ENCODE assay signal across 8 cellular contexts in genomic region chr14:91417134-91417982, GRCh38. TPM values are rescaled to one million over a fixed set of nuclear protein-coding genes. Genes with fewer than 3 reads are reported as not detected.
DNase-seq lines count a peak whose midpoint lies in the region; ATAC-seq, FAIRE-seq and TF ChIP-seq lines count a peak whose summit lies in the region.

A gene with protein sequence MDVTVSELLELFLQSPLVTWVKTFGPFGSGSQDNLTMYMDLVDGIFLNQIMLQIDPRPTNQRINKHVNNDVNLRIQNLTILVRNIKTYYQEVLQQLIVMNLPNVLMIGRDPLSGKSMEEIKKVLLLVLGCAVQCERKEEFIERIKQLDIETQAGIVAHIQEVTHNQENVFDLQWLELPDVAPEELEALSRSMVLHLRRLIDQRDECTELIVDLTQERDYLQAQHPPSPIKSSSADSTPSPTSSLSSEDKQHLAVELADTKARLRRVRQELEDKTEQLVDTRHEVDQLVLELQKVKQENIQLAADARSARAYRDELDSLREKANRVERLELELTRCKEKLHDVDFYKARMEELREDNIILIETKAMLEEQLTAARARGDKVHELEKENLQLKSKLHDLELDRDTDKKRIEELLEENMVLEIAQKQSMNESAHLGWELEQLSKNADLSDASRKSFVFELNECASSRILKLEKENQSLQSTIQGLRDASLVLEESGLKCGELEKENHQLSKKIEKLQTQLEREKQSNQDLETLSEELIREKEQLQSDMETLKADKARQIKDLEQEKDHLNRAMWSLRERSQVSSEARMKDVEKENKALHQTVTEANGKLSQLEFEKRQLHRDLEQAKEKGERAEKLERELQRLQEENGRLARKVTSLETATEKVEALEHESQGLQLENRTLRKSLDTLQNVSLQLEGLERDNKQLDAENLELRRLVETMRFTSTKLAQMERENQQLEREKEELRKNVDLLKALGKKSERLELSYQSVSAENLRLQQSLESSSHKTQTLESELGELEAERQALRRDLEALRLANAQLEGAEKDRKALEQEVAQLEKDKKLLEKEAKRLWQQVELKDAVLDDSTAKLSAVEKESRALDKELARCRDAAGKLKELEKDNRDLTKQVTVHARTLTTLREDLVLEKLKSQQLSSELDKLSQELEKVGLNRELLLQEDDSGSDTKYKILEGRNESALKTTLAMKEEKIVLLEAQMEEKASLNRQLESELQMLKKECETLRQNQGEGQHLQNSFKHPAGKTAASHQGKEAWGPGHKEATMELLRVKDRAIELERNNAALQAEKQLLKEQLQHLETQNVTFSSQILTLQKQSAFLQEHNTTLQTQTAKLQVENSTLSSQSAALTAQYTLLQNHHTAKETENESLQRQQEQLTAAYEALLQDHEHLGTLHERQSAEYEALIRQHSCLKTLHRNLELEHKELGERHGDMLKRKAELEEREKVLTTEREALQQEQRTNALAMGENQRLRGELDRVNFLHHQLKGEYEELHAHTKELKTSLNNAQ (N-terminal part only) (minus strand): TSS chr14:91417820. CDS start chr14:91417690, 130 bp downstream.

- no peak for FAIRE-seq in A549 (lab: Jason Lieb, UNC)

- TF ChIP-seq CTCF in A549 (IDR thresholded peaks at IDR 0.05) (no peak; the same call in 2 of the 3 replicates), mesothelial cell of epicardium (IDR thresholded peaks at IDR 0.05; ENCODE audit: unreplicated experiment) (no peak)

- H3K36me3 Mint-ChIP-seq in effector memory CD8-positive, alpha-beta T cell (ENCODE audit: insufficient read depth), result peaks cover 61% of the 10 kb centered on the region
- H3K36me3 Mint-ChIP-seq in mesothelial cell of epicardium, result no peaks in the 10 kb centered on the region

- POLR2A ChIA-PET in A549 (lab: Yijun Ruan, JAX), result interaction anchor here (0.5 to 2.2 kb wide), 2 partner anchors 90 to 531 kb away, joined by 3 to 5 read pairs; no protein-coding TSS in a partner anchor

- H3K4me1 ChIP-seq in A549, result peaks cover 12% of the 10 kb centered on the region

- TF ChIP-seq RAD21 in A549 (conservative IDR thresholded peaks at IDR 0.05 in 1 of 2, IDR thresholded peaks at IDR 0.05 in 1 of 2), result no peak

- H3K4me2 ChIP-seq in A549, result peak within 1 kb of the TSS; percentile 95

- peak within 1 kb of the TSS; percentile 58 for H3K4me3 ChIP-seq in A549

- H3K27ac ChIP-seq in A549, result peak within 1 kb of the TSS; percentile 87 to 94

- peak within 1 kb of the TSS; percentile 98 for H3K27ac Mint-ChIP-seq in effector memory CD8-positive, alpha-beta T cell
- peak within 1 kb of the TSS; percentile 26 for H3K27ac Mint-ChIP-seq in mesothelial cell of epicardium

- H3K4me3 Mint-ChIP-seq in effector memory CD8-positive, alpha-beta T cell, result peak within 1 kb of the TSS; percentile 94 to 96
- peak within 1 kb of the TSS; percentile 73 for H3K4me3 Mint-ChIP-seq in mesothelial cell of epicardium

- CTCF ChIA-PET in A549 (lab: Yijun Ruan, JAX), result interaction anchor here (1.0 to 5.6 kb wide), 7 partner anchors 10 to 514 kb away, joined by 3 to 64 read pairs (median 4); no protein-coding TSS in a partner anchor

- peaks cover 46 to 47% of the 10 kb centered on the region in 2 donors for H3K4me1 Mint-ChIP-seq in effector memory CD8-positive, alpha-beta T cell (ENCODE audit: low read depth in 2 of 2)
- H3K4me1 Mint-ChIP-seq in mesothelial cell of epicardium, result peaks cover 36% of the 10 kb centered on the region

- DNase-seq in A549 (ENCODE audit: low read depth in 1 of 2, low spot score in 1 of 2) (peak; percentile 66 to 69), NCI-H345 treated with DMSO at 0.1 percent for 48 hours (lab: John Stamatoyannopoulos, UW; ENCODE audit: unreplicated experiment) (peak; percentile 43), mesothelial cell of epicardium (ENCODE audit: low spot score in 2 of 2, unreplicated experiment in 2 of 2) (peak in 1 of 2 experiments; percentile 70)
- DNase-seq in activated CD4-positive, alpha-beta T cell treated with anti-CD3 and anti-CD28 coated beads, Interleukin-2, amount 50 U/mL, for 48 hours, result peak; percentile 75 to 77
- DNase-seq in effector memory CD8-positive, alpha-beta T cell, result peak; percentile 71 to 74 (median 71)
- peak; percentile 44 to 55 for DNase-seq in stimulated activated CD8-positive, alpha-beta memory T cell treated with anti-CD3 and anti-CD28 coated beads, Interleukin-7, amount 100 ng/mL, for 1 hour (ENCODE audit: low read depth in 2 of 2)

- peak; percentile 27; the same call in 1 of the 2 replicates for TF ChIP-seq POLR2A in A549 (IDR thresholded peaks at IDR 0.05; ENCODE audit: low read length)
- TF ChIP-seq POLR2A in GM18526 (IDR thresholded peaks at IDR 0.05; ENCODE audit: extremely low read depth, insufficient read length), result peak; percentile 21

- H3K9me3 ChIP-seq in A549, result no peaks in the 10 kb centered on the region

- ATAC-seq in A549 (peak; percentile 80 to 83), HG03066 (IDR thresholded peaks at IDR 0.05; ENCODE audit: low read depth, unreplicated experiment) (peak; percentile 32)
- ATAC-seq in effector memory CD8-positive, alpha-beta T cell (replicated peaks), result peak; percentile 46

- H3K27me3 Mint-ChIP-seq in effector memory CD8-positive, alpha-beta T cell, result no peaks in the 10 kb centered on the region
- peaks cover 28% of the 10 kb centered on the region for H3K27me3 Mint-ChIP-seq in mesothelial cell of epicardium (ENCODE audit: low read depth)

- TF ChIP-seq EP300 in A549 (IDR thresholded peaks at IDR 0.05), result no peak

- 31% methylated on average over 8 of the region's 102 CpGs for WGBS in A549 (ENCODE audit: missing lambda C conversion rate)

- H3K9me3 Mint-ChIP-seq in effector memory CD8-positive, alpha-beta T cell, result no peaks in the 10 kb centered on the region
- no peaks in the 10 kb centered on the region for H3K9me3 Mint-ChIP-seq in mesothelial cell of epicardium

TF ChIP-seq in A549, 52 proteins besides CTCF, POLR2A, EP300 and RAD21:
- TF ChIP-seq PHF8 (IDR thresholded peaks at IDR 0.05; ENCODE audit: borderline replicate concordance, low read depth), result peak; percentile 32; the same call in 1 of the 2 replicates
- no peak for TF ChIP-seq RNF2 (IDR thresholded peaks at IDR 0.05; ENCODE audit: borderline replicate concordance, low read depth)
- TF ChIP-seq, protein P1, sequence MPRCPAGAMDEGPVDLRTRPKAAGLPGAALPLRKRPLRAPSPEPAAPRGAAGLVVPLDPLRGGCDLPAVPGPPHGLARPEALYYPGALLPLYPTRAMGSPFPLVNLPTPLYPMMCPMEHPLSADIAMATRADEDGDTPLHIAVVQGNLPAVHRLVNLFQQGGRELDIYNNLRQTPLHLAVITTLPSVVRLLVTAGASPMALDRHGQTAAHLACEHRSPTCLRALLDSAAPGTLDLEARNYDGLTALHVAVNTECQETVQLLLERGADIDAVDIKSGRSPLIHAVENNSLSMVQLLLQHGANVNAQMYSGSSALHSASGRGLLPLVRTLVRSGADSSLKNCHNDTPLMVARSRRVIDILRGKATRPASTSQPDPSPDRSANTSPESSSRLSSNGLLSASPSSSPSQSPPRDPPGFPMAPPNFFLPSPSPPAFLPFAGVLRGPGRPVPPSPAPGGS (IDR thresholded peaks at IDR 0.05), result peak; percentile 50; the same call in 1 of the 3 replicates

RNA-seq across cellular contexts. Expression of the gene that starts here (rescaled TPM):
- polyA plus RNA-seq in A549 (2011; rRNA removed) (3.7 and 3.9 TPM in 2 replicates), A549 (2017; fragmentation: RNase III; extraction: RNeasy Plus Mini Kit Qiagen cat#74134 plus additional on column Dnase treatment) (2.9 to 3.6 TPM (median 3.6 TPM) in 3 replicates)
- 5.1 and 5.8 TPM in 2 replicates for polyA plus RNA-seq in A549 (2012; cell fraction: cytosol; rRNA removed)
- polyA plus RNA-seq in A549 (2012; cell fraction: nucleus; rRNA removed), result 11.4 and 11.6 TPM in 2 replicates
- 8.4 and 12.5 TPM in 2 replicates for polyA minus RNA-seq in A549 (2011; rRNA and poly(A)+ RNA removed)
- total RNA-seq in mesothelial cell of epicardium, result 23.1 to 24.8 TPM (median 23.7 TPM) in 3 replicates
